In genomic region chr2:6017887-6018286, GRCh38 we compare ENCODE assay signal across 41 cellular contexts.
"Had no signal": no experiment of that assay in that cellular context is flagged by ENCODE, and none has a peak within 500 bp of the region (broad histone marks: within the 10 kb centered on the region; RNA-seq: fewer than 3 reads in every experiment).

No MANE protein-coding gene starts in this region.

- H3K27me3 ChIP-seq: adrenal gland, ascending aorta, body of pancreas, brain microvascular endothelial cell, breast epithelium, cardiac muscle cell had no signal

- H3K27me3 Mint-ChIP-seq: activated naive CD4-positive, alpha-beta T cell treated with anti-CD3 and anti-CD28 coated beads, Interleukin-2, amount 10 ng/mL, durations not matched to agents 7 days and 5 days; activated naive CD4-positive, alpha-beta T cell treated with anti-CD3 and anti-CD28 coated beads, Interleukin-2, amount 50 U/mL, for 24 hours; activated naive CD8-positive, alpha-beta T cell; activated naive CD8-positive, alpha-beta T cell treated with anti-CD3 and anti-CD28 coated beads for 36 hours; activated naive CD8-positive, alpha-beta T cell treated with anti-CD3 and anti-CD28 coated beads, Interleukin-2, amount 10 ng/mL, durations not matched to agents 7 days and 5 days; activated naive CD8-positive, alpha-beta T cell treated with anti-CD3 and anti-CD28 coated beads, Interleukin-2, amount 50 U/mL, for 24 hours; activated T-cell treated with anti-CD3 and anti-CD28 coated beads, Interleukin-2, amount 50 U/mL, for 24 hours; activated T-helper 17 cell treated with anti-CD3 and anti-CD28 coated beads, Interleukin-2, amount 50 U/mL, for 72 hours; central memory CD8-positive, alpha-beta T cell had no signal

- H3K36me3 Mint-ChIP-seq: activated naive CD4-positive, alpha-beta T cell treated with anti-CD3 and anti-CD28 coated beads, Interleukin-2, amount 10 ng/mL, durations not matched to agents 7 days and 5 days; activated naive CD4-positive, alpha-beta T cell treated with anti-CD3 and anti-CD28 coated beads, Interleukin-2, amount 50 U/mL, for 24 hours; activated naive CD4-positive, alpha-beta T cell treated with anti-CD3 and anti-CD28 coated beads, Interleukin-2, amount 50 U/mL, for 72 hours; activated naive CD8-positive, alpha-beta T cell; activated naive CD8-positive, alpha-beta T cell treated with anti-CD3 and anti-CD28 coated beads for 36 hours; activated naive CD8-positive, alpha-beta T cell treated with anti-CD3 and anti-CD28 coated beads, Interleukin-2, amount 10 ng/mL, durations not matched to agents 7 days and 5 days; brain had no signal

- H3K9me3 ChIP-seq: adrenal gland, ascending aorta, body of pancreas, breast epithelium had no signal

- H3K9me3 Mint-ChIP-seq: activated naive CD4-positive, alpha-beta T cell treated with anti-CD3 and anti-CD28 coated beads, Interleukin-2, amount 10 ng/mL, durations not matched to agents 7 days and 5 days; activated naive CD4-positive, alpha-beta T cell treated with anti-CD3 and anti-CD28 coated beads, Interleukin-2, amount 50 U/mL, for 24 hours; activated naive CD8-positive, alpha-beta T cell treated with anti-CD3 and anti-CD28 coated beads for 36 hours; activated naive CD8-positive, alpha-beta T cell treated with anti-CD3 and anti-CD28 coated beads, Interleukin-2, amount 10 ng/mL, durations not matched to agents 7 days and 5 days; activated T-cell treated with anti-CD3 and anti-CD28 coated beads, Interleukin-2, amount 50 U/mL, for 24 hours; activated T-cell treated with anti-CD3 and anti-CD28 coated beads, Interleukin-2, amount 50 U/mL, for 4 hours; activated T-cell treated with anti-CD3 and anti-CD28 coated beads, Interleukin-2, amount 50 U/mL, for 72 hours; activated T-helper 1 cell treated with anti-CD3 and anti-CD28 coated beads, Interleukin-12 subunit alpha, Interleukin-12 subunit beta, Interleukin-2, Interleukin-4 antibody, amounts not matched to agents 30 ng/mL and 10 ng/mL and 1 ng/mL, durations not matched to agents 14 hours and 24 hours and 36 hours; activated T-helper 17 cell treated with anti-CD3 and anti-CD28 coated beads, Interleukin-2, amount 50 U/mL, for 72 hours; activated T-helper 2 cell treated with anti-CD3 and anti-CD28 coated beads, Interferon-gamma antibody, Interleukin-2, Interleukin-4, amounts not matched to agents 10 μg/mL and 5 μg/mL and 100 μg/mL, durations not matched to agents 14 hours and 24 hours and 36 hours had no signal

- H3K27ac Mint-ChIP-seq: activated naive CD4-positive, alpha-beta T cell treated with anti-CD3 and anti-CD28 coated beads for 36 hours; activated naive CD4-positive, alpha-beta T cell treated with anti-CD3 and anti-CD28 coated beads, Interleukin-2, amount 10 ng/mL, durations not matched to agents 7 days and 5 days; activated naive CD4-positive, alpha-beta T cell treated with anti-CD3 and anti-CD28 coated beads, Interleukin-2, amount 50 U/mL, for 24 hours; activated naive CD4-positive, alpha-beta T cell treated with anti-CD3 and anti-CD28 coated beads, Interleukin-2, amount 50 U/mL, for 72 hours; activated naive CD8-positive, alpha-beta T cell; activated naive CD8-positive, alpha-beta T cell treated with anti-CD3 and anti-CD28 coated beads for 36 hours; activated naive CD8-positive, alpha-beta T cell treated with anti-CD3 and anti-CD28 coated beads, Interleukin-2, amount 10 ng/mL, durations not matched to agents 7 days and 5 days; activated naive CD8-positive, alpha-beta T cell treated with anti-CD3 and anti-CD28 coated beads, Interleukin-2, amount 50 U/mL, for 24 hours; activated T-cell treated with anti-CD3 and anti-CD28 coated beads, Interleukin-2, amount 50 U/mL, for 24 hours; activated T-cell treated with anti-CD3 and anti-CD28 coated beads, Interleukin-2, amount 50 U/mL, for 72 hours; activated T-helper 1 cell treated with anti-CD3 and anti-CD28 coated beads, Interleukin-12 subunit alpha, Interleukin-12 subunit beta, Interleukin-2, Interleukin-4 antibody, amounts not matched to agents 30 ng/mL and 10 ng/mL and 1 ng/mL, durations not matched to agents 14 hours and 24 hours and 36 hours; activated T-helper 17 cell treated with anti-CD3 and anti-CD28 coated beads, Interleukin-2, amount 50 U/mL, for 72 hours; activated T-helper 2 cell treated with anti-CD3 and anti-CD28 coated beads, Interferon-gamma antibody, Interleukin-2, Interleukin-4, amounts not matched to agents 10 μg/mL and 5 μg/mL and 100 μg/mL, durations not matched to agents 14 hours and 24 hours and 36 hours had no signal

- H3K4me3 ChIP-seq: adrenal gland, ascending aorta, body of pancreas, breast epithelium, cardiac muscle cell had no signal

- DNase-seq: activated effector memory CD4-positive, alpha-beta T cell treated with anti-CD3 and anti-CD28 coated beads, Interleukin-2, amount 50 U/mL, for 16 hours; activated effector memory CD4-positive, alpha-beta T cell treated with Interleukin-2 at 50 U/mL for 16 hours; activated gamma-delta T cell; activated gamma-delta T cell treated with Interleukin-2 at 50 U/mL for 16 hours; activated naive CD4-positive, alpha-beta T cell; activated naive CD4-positive, alpha-beta T cell treated with anti-CD3 and anti-CD28 coated beads for 36 hours; activated naive CD4-positive, alpha-beta T cell treated with anti-CD3 and anti-CD28 coated beads, Interleukin-2, amount 10 ng/mL, durations not matched to agents 7 days and 5 days; activated naive CD4-positive, alpha-beta T cell treated with anti-CD3 and anti-CD28 coated beads, Interleukin-2, amount 50 U/mL, for 16 hours; activated naive CD4-positive, alpha-beta T cell treated with Interleukin-2 at 50 U/mL for 16 hours; activated naive CD8-positive, alpha-beta T cell treated with anti-CD3 and anti-CD28 coated beads for 36 hours; activated naive CD8-positive, alpha-beta T cell treated with anti-CD3 and anti-CD28 coated beads, Interleukin-2, amount 10 ng/mL, durations not matched to agents 7 days and 5 days; activated naive CD8-positive, alpha-beta T cell treated with anti-CD3 and anti-CD28 coated beads, Interleukin-2, amount 50 U/mL, for 24 hours; activated T-cell treated with anti-CD3 and anti-CD28 coated beads for 4 hours; activated T-cell treated with anti-CD3 and anti-CD28 coated beads, Interleukin-2, amount 50 U/mL, for 1 hour; activated T-cell treated with anti-CD3 and anti-CD28 coated beads, Interleukin-2, amount 50 U/mL, for 24 hours; activated T-cell treated with anti-CD3 and anti-CD28 coated beads, Interleukin-2, amount 50 U/mL, for 4 hours; activated T-cell treated with anti-CD3 and anti-CD28 coated beads, Interleukin-2, amount 50 U/mL, for 48 hours; activated T-cell treated with anti-CD3 and anti-CD28 coated beads, Interleukin-2, amount 50 U/mL, for 72 hours; adrenal gland; amniotic stem cell; amygdala; anterior cingulate cortex; aorta; body of pancreas; brain microvascular endothelial cell; caudate nucleus; central memory CD4-positive, alpha-beta T cell; cerebellar nuclear complex had no signal

- H3K4me1 Mint-ChIP-seq: activated naive CD4-positive, alpha-beta T cell treated with anti-CD3 and anti-CD28 coated beads, Interleukin-2, amount 10 ng/mL, durations not matched to agents 7 days and 5 days; activated naive CD4-positive, alpha-beta T cell treated with anti-CD3 and anti-CD28 coated beads, Interleukin-2, amount 50 U/mL, for 24 hours; activated naive CD8-positive, alpha-beta T cell treated with anti-CD3 and anti-CD28 coated beads for 36 hours; activated naive CD8-positive, alpha-beta T cell treated with anti-CD3 and anti-CD28 coated beads, Interleukin-2, amount 10 ng/mL, durations not matched to agents 7 days and 5 days; activated naive CD8-positive, alpha-beta T cell treated with anti-CD3 and anti-CD28 coated beads, Interleukin-2, amount 50 U/mL, for 24 hours; activated T-helper 17 cell treated with anti-CD3 and anti-CD28 coated beads, Interleukin-2, amount 50 U/mL, for 72 hours; brain; central memory CD8-positive, alpha-beta T cell had no signal

- H3K27ac ChIP-seq: adrenal gland, ascending aorta, body of pancreas, brain microvascular endothelial cell, breast epithelium, cardiac muscle cell had no signal

- H3K4me1 ChIP-seq: adrenal gland, ascending aorta, body of pancreas, breast epithelium had no signal

- H3K4me3 Mint-ChIP-seq: activated naive CD4-positive, alpha-beta T cell treated with anti-CD3 and anti-CD28 coated beads for 36 hours; activated naive CD4-positive, alpha-beta T cell treated with anti-CD3 and anti-CD28 coated beads, Interleukin-2, amount 10 ng/mL, durations not matched to agents 7 days and 5 days; activated naive CD4-positive, alpha-beta T cell treated with anti-CD3 and anti-CD28 coated beads, Interleukin-2, amount 50 U/mL, for 24 hours; activated naive CD8-positive, alpha-beta T cell; activated naive CD8-positive, alpha-beta T cell treated with anti-CD3 and anti-CD28 coated beads for 36 hours; activated naive CD8-positive, alpha-beta T cell treated with anti-CD3 and anti-CD28 coated beads, Interleukin-2, amount 10 ng/mL, durations not matched to agents 7 days and 5 days; activated naive CD8-positive, alpha-beta T cell treated with anti-CD3 and anti-CD28 coated beads, Interleukin-2, amount 50 U/mL, for 24 hours; activated T-cell treated with anti-CD3 and anti-CD28 coated beads, Interleukin-2, amount 50 U/mL, for 24 hours; activated T-cell treated with anti-CD3 and anti-CD28 coated beads, Interleukin-2, amount 50 U/mL, for 4 hours; activated T-cell treated with anti-CD3 and anti-CD28 coated beads, Interleukin-2, amount 50 U/mL, for 72 hours; activated T-helper 1 cell treated with anti-CD3 and anti-CD28 coated beads, Interleukin-12 subunit alpha, Interleukin-12 subunit beta, Interleukin-2, Interleukin-4 antibody, amounts not matched to agents 30 ng/mL and 10 ng/mL and 1 ng/mL, durations not matched to agents 14 hours and 24 hours and 36 hours; activated T-helper 17 cell treated with anti-CD3 and anti-CD28 coated beads, Interleukin-2, amount 50 U/mL, for 72 hours; brain; central memory CD8-positive, alpha-beta T cell had no signal

- FAIRE-seq: astrocyte, bronchial epithelial cell had no signal

- ATAC-seq: activated naive CD4-positive, alpha-beta T cell treated with anti-CD3 and anti-CD28 coated beads, Interleukin-2, amount 50 U/mL, for 72 hours; activated naive CD8-positive, alpha-beta T cell treated with anti-CD3 and anti-CD28 coated beads, Interleukin-2, amount 50 U/mL, for 24 hours; activated T-cell treated with anti-CD3 and anti-CD28 coated beads, Interleukin-2, amount 50 U/mL, for 4 hours; activated T-cell treated with anti-CD3 and anti-CD28 coated beads, Interleukin-2, amount 50 U/mL, for 72 hours; activated T-helper 17 cell treated with anti-CD3 and anti-CD28 coated beads, Interleukin-2, amount 50 U/mL, for 72 hours; body of pancreas had no signal

- H3K36me3 ChIP-seq: adrenal gland, ascending aorta, brain microvascular endothelial cell, breast epithelium, cardiac muscle cell had no signal
